20 cellular contexts compared by ENCODE assay signal in the genomic region with DNA sequence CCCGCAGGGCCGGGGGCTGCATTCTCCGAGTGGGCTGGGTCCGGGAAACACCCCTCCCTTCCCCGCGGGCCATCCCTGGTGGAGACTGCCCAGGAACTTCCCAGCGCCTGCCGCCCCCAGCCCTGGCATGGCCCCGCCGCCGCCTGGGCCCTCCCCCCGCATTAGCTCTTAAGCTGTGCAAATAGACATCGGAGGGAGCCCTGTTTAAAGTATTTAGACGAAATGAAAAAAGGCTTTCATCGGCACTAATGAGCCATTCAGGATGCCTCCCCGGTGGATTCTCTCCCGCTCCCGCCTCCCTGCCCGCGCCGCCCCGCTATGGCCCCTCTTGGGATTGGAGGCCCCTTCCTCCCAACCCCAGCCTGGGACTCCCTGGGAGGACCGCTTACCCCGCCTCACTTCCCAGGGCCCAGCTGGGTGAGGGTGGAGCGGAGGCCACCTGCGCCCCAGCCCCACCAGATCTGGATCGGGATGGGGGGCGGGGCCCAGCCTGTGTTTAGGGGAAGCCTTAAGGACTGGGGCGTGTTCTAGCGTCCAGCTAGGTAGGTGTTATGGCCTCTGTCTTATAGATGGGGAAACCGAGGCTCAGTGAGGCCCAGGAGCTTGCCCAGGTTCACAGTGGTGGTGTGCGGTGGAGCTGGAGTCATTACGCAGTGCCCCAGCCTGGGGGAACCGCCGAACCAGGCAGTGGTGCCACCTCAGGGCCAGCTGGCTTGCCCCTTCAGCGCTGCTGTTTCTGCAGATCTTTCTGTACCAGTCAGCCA. TPM values are rescaled to one million over a fixed set of nuclear protein-coding genes. Genes with fewer than 3 reads are reported as not detected.
DNase-seq lines count a peak whose midpoint lies in the region; ATAC-seq and TF ChIP-seq lines count a peak whose summit lies in the region.
"Had no signal": no experiment of that assay in that cellular context is flagged by ENCODE, and none has a peak within 500 bp of the region (broad histone marks: within the 10 kb centered on the region; RNA-seq: fewer than 3 reads in every experiment).

No MANE protein-coding gene starts in this region.

- H3K4me3 ChIP-seq in hepatocyte, result no peak overlapping the region
- H3K4me3 ChIP-seq: cardiac muscle cell, HAP-1, K562, skin epidermis, upper lobe of left lung had no signal

- H2AFZ ChIP-seq in hepatocyte, result no peak overlapping the region

- no peaks in the 10 kb centered on the region for H3K79me2 ChIP-seq in hepatocyte

- peaks cover 35% of the 10 kb centered on the region for H3K27me3 ChIP-seq in hepatocyte
- H3K27me3 ChIP-seq: upper lobe of left lung had no signal

- no peak for TF ChIP-seq CTCF in hepatocyte (IDR thresholded peaks at IDR 0.05; ENCODE audit: poor library complexity)

- no peak for ATAC-seq in GM19395 (IDR thresholded peaks at IDR 0.05; ENCODE audit: unreplicated experiment)
- ATAC-seq: activated T-cell treated with anti-CD3 and anti-CD28 coated beads, Interleukin-2, amount 50 U/mL, for 4 hours; K562 had no signal

- no peak overlapping the region for H3K27ac ChIP-seq in hepatocyte
- H3K27ac ChIP-seq: cardiac muscle cell, skin epidermis, upper lobe of left lung had no signal

- H4K20me1 ChIP-seq in hepatocyte (ENCODE audit: insufficient read depth, poor library complexity, severe bottlenecking), result no peaks in the 10 kb centered on the region

- H3K36me3 ChIP-seq in hepatocyte (replicated peaks; ENCODE audit: insufficient read depth, low read depth), result no peaks in the 10 kb centered on the region
- H3K36me3 ChIP-seq: cardiac muscle cell, HAP-1, upper lobe of left lung had no signal

- no peaks in the 10 kb centered on the region for H3K9me2 ChIP-seq in hepatocyte (replicated peaks; ENCODE audit: insufficient read depth)

- peaks cover 20% of the 10 kb centered on the region for H3K4me1 ChIP-seq in hepatocyte (ENCODE audit: insufficient read depth)
- H3K4me1 ChIP-seq: HAP-1 had no signal

- peak; percentile 39 for DNase-seq in COLO668 (lab: John Stamatoyannopoulos, UW; ENCODE audit: unreplicated experiment)
- DNase-seq in NCI-H1417 treated with DMSO at 0.1 percent for 48 hours (lab: John Stamatoyannopoulos, UW), result peak; percentile 58
- DNase-seq in NCI-H510A treated with DMSO at 0.1 percent for 48 hours (lab: John Stamatoyannopoulos, UW), result peak; percentile 78
- peak; percentile 30 for DNase-seq in hepatocyte (ENCODE audit: low spot score)
- DNase-seq in central memory CD4-positive, alpha-beta T cell, result no peak
- DNase-seq in germinal center (ENCODE audit: low spot score), result no peak
- no peak for DNase-seq in globus pallidus (ENCODE audit: low spot score)
- DNase-seq: activated T-cell treated with anti-CD3 and anti-CD28 coated beads, Interleukin-2, amount 50 U/mL, for 4 hours; NCI-H1048; occipital lobe; SHP77 treated with DMSO at 0.1 percent for 48 hours; stimulated activated naive CD4-positive, alpha-beta T cell had no signal

- WGBS in hepatocyte (ENCODE audit: low lambda C conversion rate, missing lambda C conversion rate), result 30% methylated on average over 21 of the region's 36 CpGs

- H3K4me2 ChIP-seq in hepatocyte, result peak overlapping the region; percentile 68

- no peaks in the 10 kb centered on the region for H3K9me3 ChIP-seq in hepatocyte (ENCODE audit: low read depth)
- H3K9me3 ChIP-seq: HAP-1, upper lobe of left lung had no signal

RNA-seq across cellular contexts. Expression of gene SEZ6, which starts 19.7 kb away (rescaled TPM):
- total RNA-seq in hepatocyte, result 1.2 TPM in 1 of 2 replicates, not detected in the other
- 0.58 and 0.81 TPM in 2 replicates for polyA plus RNA-seq in hepatocyte
- total RNA-seq: activated T-cell treated with anti-CD3 and anti-CD28 coated beads, Interleukin-2, amount 50 U/mL, for 4 hours; K562; mesothelial cell of epicardium had no signal
- polyA plus RNA-seq: K562, keratinocyte had no signal

RNA-seq across cellular contexts. Expression of gene PHF12, which starts 34.8 kb away (rescaled TPM):
- total RNA-seq in hepatocyte, result 18.2 and 19.0 TPM in 2 replicates
- polyA plus RNA-seq in hepatocyte, result 10.0 and 12.1 TPM in 2 replicates

RNA-seq across cellular contexts. Expression of gene PIPOX, which starts 56.8 kb away (rescaled TPM):
- total RNA-seq in hepatocyte, result 15.8 TPM in 2 replicates
- 8.0 and 10.2 TPM in 2 replicates for polyA plus RNA-seq in hepatocyte
- polyA plus RNA-seq: keratinocyte had no signal

Comparison
In these comparisons a context has a peak if more than half of its experiments do, and no peak if none do; other contexts are left out.
1. DNase-seq: peak in COLO668 (single experiment), NCI-H1417 treated with DMSO at 0.1 percent for 48 hours (single experiment), NCI-H510A treated with DMSO at 0.1 percent for 48 hours (single experiment) and hepatocyte (single experiment); none in central memory CD4-positive, alpha-beta T cell (single experiment), germinal center (single experiment) and globus pallidus (single experiment).